ENCODE assay signal across 1 cellular context in genomic region chr1:6211731-6212130, GRCh38.
A peak's percentile ranks its signal among the peaks of the same experiment; 100 is the strongest.
TF ChIP-seq lines count a peak whose summit lies in the region.

No MANE protein-coding gene starts in this region.

TF ChIP-seq in GM12878, 131 proteins besides CTCF, POLR2A, EP300 and RAD21:
- no peak for TF ChIP-seq HCFC1 (IDR thresholded peaks at IDR 0.05; ENCODE audit: low read length)
- no peak for TF ChIP-seq SIN3A (IDR thresholded peaks at IDR 0.05; ENCODE audit: low read depth, low read length)
- TF ChIP-seq POLR2AphosphoS5 (IDR thresholded peaks at IDR 0.05; ENCODE audit: low read length), result 0 out of 2 replicates have a peak, but pooled peaks have one; percentile 5
- no peak for TF ChIP-seq KLF5 (IDR thresholded peaks at IDR 0.05; ENCODE audit: partially characterized antibody)
